Comparison of ENCODE assay signal across 8 cellular contexts in genomic region chr19:1251233-1251502, GRCh38. TPM values are rescaled to one million over a fixed set of nuclear protein-coding genes. Genes with fewer than 3 reads are reported as not detected.
A peak's percentile ranks its signal among the peaks of the same experiment; 100 is the strongest.
DNase-seq lines count a peak whose midpoint lies in the region; ATAC-seq and TF ChIP-seq lines count a peak whose summit lies in the region.

No MANE protein-coding gene starts in this region.

- DNase-seq in D341Med (ENCODE audit: low spot score) (peak; percentile 62), ascending aorta (ENCODE audit: low spot score in 2 of 2) (no peak), NOMO-1 treated with dmso at 0.1 percent for 144 hours (lab: John Stamatoyannopoulos, UW; ENCODE audit: unreplicated experiment) (no peak)
- DNase-seq in Jurkat, Clone E6-1 (ENCODE audit: low read depth, low spot score), result peak; percentile 68

- no peak for TF ChIP-seq CTCF in ascending aorta (IDR thresholded peaks at IDR 0.05)

- H3K4me3 ChIP-seq in Jurkat, Clone E6-1 (ENCODE audit: low read length), result peak overlapping the region; percentile 82
- H3K4me3 ChIP-seq in ascending aorta, result peak overlapping the region; percentile 95
- H3K4me3 ChIP-seq in iPS-18a (ENCODE audit: low read length), result peak overlapping the region; percentile 82

- H3K9ac ChIP-seq in iPS-18a (ENCODE audit: low read length), result peak overlapping the region; percentile 97

- no peaks in the 10 kb centered on the region for H3K9me3 ChIP-seq in ascending aorta
- no peaks in the 10 kb centered on the region for H3K9me3 ChIP-seq in iPS-18a (ENCODE audit: control insufficient read depth, low read depth, low read length)

- H3K27me3 ChIP-seq in ascending aorta (no peaks in the 10 kb centered on the region), iPS-18a (ENCODE audit: control insufficient read depth, insufficient read depth, low read length) (no peaks in the 10 kb centered on the region)

- peaks cover 36% of the 10 kb centered on the region for H3K36me3 Mint-ChIP-seq in stimulated activated memory B cell treated with anti-CD40 and anti-IgM and Interleukin-4, amounts not matched to agents 10 μg/mL and 1 μg/mL and 100 μg/mL, for 72 hours

- H3K27me3 Mint-ChIP-seq in stimulated activated memory B cell treated with anti-CD40 and anti-IgM and Interleukin-4, amounts not matched to agents 10 μg/mL and 1 μg/mL and 100 μg/mL, for 72 hours, result no peaks in the 10 kb centered on the region

- no peak for ATAC-seq in stimulated activated memory B cell treated with anti-CD40 and anti-IgM and Interleukin-4, amounts not matched to agents 10 μg/mL and 1 μg/mL and 100 μg/mL, for 72 hours
- ATAC-seq in HG02870 (IDR thresholded peaks at IDR 0.05; ENCODE audit: unreplicated experiment), result no peak
- ATAC-seq in GM19463 (IDR thresholded peaks at IDR 0.05; ENCODE audit: unreplicated experiment), result no peak

- H3K36me3 ChIP-seq in ascending aorta, result peaks cover 31 to 43% of the 10 kb centered on the region in 2 donors
- peaks cover 28% of the 10 kb centered on the region for H3K36me3 ChIP-seq in iPS-18a (ENCODE audit: control insufficient read depth, low read depth, low read length)

- peak overlapping the region; percentile 95 for H3K4me3 Mint-ChIP-seq in stimulated activated memory B cell treated with anti-CD40 and anti-IgM and Interleukin-4, amounts not matched to agents 10 μg/mL and 1 μg/mL and 100 μg/mL, for 72 hours

- peaks cover 31 to 43% of the 10 kb centered on the region in 2 donors for H3K4me1 ChIP-seq in ascending aorta
- no peaks in the 10 kb centered on the region for H3K4me1 ChIP-seq in iPS-18a (ENCODE audit: control insufficient read depth, low read depth, low read length)

- no peaks in the 10 kb centered on the region for H3K9me3 Mint-ChIP-seq in stimulated activated memory B cell treated with anti-CD40 and anti-IgM and Interleukin-4, amounts not matched to agents 10 μg/mL and 1 μg/mL and 100 μg/mL, for 72 hours

- intact Hi-C loops in ascending aorta (cut with DNase I), result no loop called here

- H3K27ac Mint-ChIP-seq in stimulated activated memory B cell treated with anti-CD40 and anti-IgM and Interleukin-4, amounts not matched to agents 10 μg/mL and 1 μg/mL and 100 μg/mL, for 72 hours, result peak overlapping the region; percentile 94

- H3K4me1 Mint-ChIP-seq in stimulated activated memory B cell treated with anti-CD40 and anti-IgM and Interleukin-4, amounts not matched to agents 10 μg/mL and 1 μg/mL and 100 μg/mL, for 72 hours, result peaks cover 33% of the 10 kb centered on the region

- peak overlapping the region; percentile 94 to 98 for H3K27ac ChIP-seq in ascending aorta
- peak overlapping the region; percentile 87 for H3K27ac ChIP-seq in iPS-18a (ENCODE audit: low read length)

RNA-seq across cellular contexts. Expression of gene MIDN, which starts 2.8 kb away (rescaled TPM):
- polyA plus RNA-seq in Jurkat, Clone E6-1 (2012; ENCODE audit: insufficient read depth, insufficient read length), result 29.9 TPM
- 307 TPM for total RNA-seq in ascending aorta

RNA-seq across cellular contexts. Expression of gene ATP5F1D, which starts 9.6 kb away (rescaled TPM):
- polyA plus RNA-seq in Jurkat, Clone E6-1 (2012; ENCODE audit: insufficient read depth, insufficient read length), result 286 TPM
- total RNA-seq in ascending aorta, result 232 TPM

RNA-seq across cellular contexts. Expression of gene CBARP, which starts 13.4 kb away (rescaled TPM):
- polyA plus RNA-seq in Jurkat, Clone E6-1 (2012; ENCODE audit: insufficient read depth, insufficient read length), result 4.2 TPM
- 1.9 TPM for total RNA-seq in ascending aorta

RNA-seq across cellular contexts. Expression of gene CIRBP, which starts 18.0 kb away (rescaled TPM):
- polyA plus RNA-seq in Jurkat, Clone E6-1 (2012; ENCODE audit: insufficient read depth, insufficient read length), result 253 TPM
- 442 TPM for total RNA-seq in ascending aorta

RNA-seq across cellular contexts. Expression of gene FAM174C, which starts 24.2 kb away (rescaled TPM):
- 79.3 TPM for polyA plus RNA-seq in Jurkat, Clone E6-1 (2012; ENCODE audit: insufficient read depth, insufficient read length)
- 156 TPM for total RNA-seq in ascending aorta

Comparison
In these comparisons a context has a peak if more than half of its experiments do, and no peak if none do; other contexts are left out.
1. DNase-seq: peak in D341Med (single experiment) and Jurkat, Clone E6-1 (single experiment); none in ascending aorta (0 of 2) and NOMO-1 treated with dmso at 0.1 percent for 144 hours (single experiment).
2. Peak in every context shown above with its lines, with median percentiles within 50 percentile points of each other: H3K4me3 ChIP-seq.